Comparison of ENCODE assay signal across 21 cellular contexts in the genomic region with DNA sequence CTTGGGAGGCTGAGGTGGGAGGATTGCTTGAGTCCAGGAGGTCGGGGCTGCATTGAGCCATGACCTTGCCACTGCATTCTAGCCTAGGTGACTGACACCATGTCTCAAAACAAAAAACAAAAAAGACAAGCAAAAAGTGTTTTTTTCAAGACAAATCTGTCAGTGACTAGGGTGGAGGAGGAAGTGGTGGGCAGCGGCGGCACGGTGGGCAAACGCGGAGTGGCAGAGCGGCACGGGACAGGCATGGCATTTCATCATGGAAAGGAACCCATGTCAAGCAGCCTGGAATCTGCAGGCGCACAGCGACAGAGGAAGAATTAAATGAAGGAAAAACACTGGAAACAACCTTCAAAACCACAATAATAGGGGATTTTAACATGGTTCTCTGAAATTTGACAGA.
"Had no signal": no experiment of that assay in that cellular context is flagged by ENCODE, and none has a peak within 500 bp of the region (broad histone marks: within the 10 kb centered on the region; RNA-seq: fewer than 3 reads in every experiment).

No MANE protein-coding gene starts in this region.

- H3K4me3 Mint-ChIP-seq: immature natural killer cell; memory B cell; natural killer cell treated with Interleukin-12 subunit alpha and Interleukin-12 subunit beta and Interleukin-15 and Interleukin-18, amount 100 ng/mL, for 72 hours; stimulated activated naive B cell treated with anti-CD40 and anti-IgM and Interleukin-4, amounts not matched to agents 10 μg/mL and 1 μg/mL and 100 μg/mL, for 72 hours; stimulated activated naive CD8-positive, alpha-beta T cell treated with anti-CD3 and anti-CD28 coated beads, Interleukin-15, amount 100 ng/mL, for 72 hours had no signal

- H3K9me3 Mint-ChIP-seq: immature natural killer cell; memory B cell; natural killer cell treated with Interleukin-12 subunit alpha and Interleukin-12 subunit beta and Interleukin-15 and Interleukin-18, amount 100 ng/mL, for 72 hours; stimulated activated naive B cell treated with anti-CD40 and anti-IgM and Interleukin-4, amounts not matched to agents 10 μg/mL and 1 μg/mL and 100 μg/mL, for 72 hours; stimulated activated naive CD8-positive, alpha-beta T cell treated with anti-CD3 and anti-CD28 coated beads, Interleukin-15, amount 100 ng/mL, for 72 hours had no signal

- H3K27me3 Mint-ChIP-seq: memory B cell; natural killer cell treated with Interleukin-12 subunit alpha and Interleukin-12 subunit beta and Interleukin-15 and Interleukin-18, amount 100 ng/mL, for 72 hours; stimulated activated naive B cell treated with anti-CD40 and anti-IgM and Interleukin-4, amounts not matched to agents 10 μg/mL and 1 μg/mL and 100 μg/mL, for 72 hours; stimulated activated naive CD8-positive, alpha-beta T cell treated with anti-CD3 and anti-CD28 coated beads, Interleukin-15, amount 100 ng/mL, for 72 hours had no signal

- FAIRE-seq: keratinocyte had no signal

- H3K27me3 ChIP-seq: foreskin keratinocyte, spleen, testis, tibial nerve, upper lobe of right lung, vagina had no signal

- H3K4me1 ChIP-seq: foreskin keratinocyte had no signal

- H3K27ac ChIP-seq: foreskin keratinocyte, left ventricle myocardium inferior, lower lobe of right lung, spleen, testis, tibial nerve, upper lobe of right lung, vagina had no signal

- H3K4me3 ChIP-seq: left ventricle myocardium inferior, lower lobe of right lung, spleen, testis, tibial nerve, upper lobe of right lung, vagina had no signal

- H3K9me3 ChIP-seq: left ventricle myocardium inferior, lower lobe of right lung, spleen, testis, tibial nerve, upper lobe of right lung, vagina had no signal

- ATAC-seq: foreskin keratinocyte; lower lobe of right lung; natural killer cell treated with Interleukin-12 subunit alpha and Interleukin-12 subunit beta and Interleukin-15 and Interleukin-18, amount 100 ng/mL, for 72 hours; sciatic nerve; stimulated activated naive B cell treated with anti-CD40 and anti-IgM and Interleukin-4, amounts not matched to agents 10 μg/mL and 1 μg/mL and 100 μg/mL, for 72 hours; stimulated activated naive CD8-positive, alpha-beta T cell treated with anti-CD3 and anti-CD28 coated beads, Interleukin-15, amount 100 ng/mL, for 72 hours; upper lobe of right lung had no signal

- H3K27ac Mint-ChIP-seq: memory B cell; natural killer cell treated with Interleukin-12 subunit alpha and Interleukin-12 subunit beta and Interleukin-15 and Interleukin-18, amount 100 ng/mL, for 72 hours; stimulated activated naive B cell treated with anti-CD40 and anti-IgM and Interleukin-4, amounts not matched to agents 10 μg/mL and 1 μg/mL and 100 μg/mL, for 72 hours had no signal

- DNase-seq: dermis blood vessel endothelial cell; erythroblast; foreskin keratinocyte; immature natural killer cell; left ventricle myocardium inferior; lower lobe of right lung; midbrain; spleen; stimulated activated CD4-positive, alpha-beta T cell treated with anti-CD3 and anti-CD28 coated beads, Interleukin-15, amount 100 ng/mL, for 24 hours; stimulated activated CD4-positive, alpha-beta T cell treated with anti-CD3 and anti-CD28 coated beads, Interleukin-1b, Interleukin-23, amount 100 ng/mL, for 48 hours; stimulated activated CD4-positive, alpha-beta T cell treated with anti-CD3 and anti-CD28 coated beads, Interleukin-4, amount 100 ng/mL, for 24 hours; stimulated activated naive B cell treated with anti-CD40 and anti-IgM and Interleukin-4, amounts not matched to agents 10 μg/mL and 1 μg/mL and 100 μg/mL, for 72 hours; stimulated activated naive CD8-positive, alpha-beta T cell treated with anti-CD3 and anti-CD28 coated beads, Interleukin-15, amount 100 ng/mL, for 72 hours; testis; upper lobe of right lung had no signal

- H3K36me3 Mint-ChIP-seq: immature natural killer cell; natural killer cell treated with Interleukin-12 subunit alpha and Interleukin-12 subunit beta and Interleukin-15 and Interleukin-18, amount 100 ng/mL, for 72 hours had no signal
